Comparison of ENCODE assay signal across 8 cellular contexts in the genomic region with DNA sequence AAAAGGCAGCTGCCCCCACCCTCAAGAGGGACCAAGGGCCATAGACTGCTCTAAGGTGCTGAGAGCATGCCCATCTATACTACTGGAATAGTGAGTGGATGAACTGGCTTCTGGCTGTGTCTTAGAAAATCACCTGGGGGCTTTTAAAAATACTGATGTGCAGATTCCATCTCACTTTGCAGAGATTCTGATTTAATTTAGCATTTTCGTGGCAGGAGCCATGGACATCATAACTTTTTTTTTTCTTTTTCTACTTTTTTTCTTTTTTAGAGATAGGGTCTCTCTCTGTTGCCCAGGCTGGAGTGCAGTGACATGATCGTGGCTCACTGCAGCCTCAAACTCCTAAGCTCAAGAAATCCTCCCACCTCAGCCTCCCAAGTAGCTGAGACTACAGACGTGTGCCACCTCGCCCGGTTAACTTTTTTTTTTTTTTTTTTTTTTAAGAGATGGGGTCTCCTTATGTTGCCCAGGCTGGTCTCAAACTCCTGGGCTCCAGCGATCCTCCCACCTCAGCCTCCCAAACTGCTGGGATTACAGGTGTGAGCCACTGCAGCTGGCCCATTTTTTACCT. TPM values are rescaled to one million over a fixed set of nuclear protein-coding genes. Genes with fewer than 3 reads are reported as not detected.
DNase-seq lines count a peak whose midpoint lies in the region; ATAC-seq and TF ChIP-seq lines count a peak whose summit lies in the region.
"Not testable (repeated sequence)": the region's sequence is repeated elsewhere in the genome, so short reads cannot be mapped to it uniquely, and the experiment has no call there.

No MANE protein-coding gene starts in this region.

- H3K27me3 ChIP-seq in MM.1S (replicated peaks; ENCODE audit: insufficient read depth, low read length); neural progenitor cell; upper lobe of right lung: not testable (repeated sequence)

- peaks cover 38% of the 10 kb centered on the region for H3F3A ChIP-seq in MM.1S (ENCODE audit: insufficient read depth, low read length)
- peaks cover 11% of the 10 kb centered on the region for H3F3A ChIP-seq in neural progenitor cell (ENCODE audit: low read depth)

- not testable (repeated sequence) for H3K27ac ChIP-seq in MM.1S (ENCODE audit: low read length); neural progenitor cell
- H3K27ac ChIP-seq in VCaP (peak overlapping the region; percentile 95), upper lobe of right lung (peak overlapping the region; percentile 86)

- not testable (repeated sequence) for H3K4me3 ChIP-seq in MM.1S (ENCODE audit: low read length); neural progenitor cell
- H3K4me3 ChIP-seq in upper lobe of right lung = peak overlapping the region; percentile 87

- BruUV-seq in Calu3 (replicated peaks; lab: Mats Ljungman, UMichigan) = TSS peak; percentile 12

- H3K9me2 ChIP-seq in MM.1S (replicated peaks; ENCODE audit: insufficient read depth, low read length) = not testable (repeated sequence)

- not testable (repeated sequence) for DNase-seq in Calu3; MM.1S; central memory CD8-positive, alpha-beta T cell (ENCODE audit: low spot score in 2 of 2); immature natural killer cell; neural progenitor cell (ENCODE audit: low spot score); upper lobe of right lung

- not testable (repeated sequence) for H4K20me1 ChIP-seq in MM.1S (ENCODE audit: insufficient read depth, low read length)
- H4K20me1 ChIP-seq in neural progenitor cell (ENCODE audit: low read depth) = peaks cover 47% of the 10 kb centered on the region

- not testable (repeated sequence) for ATAC-seq in activated T-helper 17 cell treated with anti-CD3 and anti-CD28 coated beads, Interleukin-2, amount 50 U/mL, for 72 hours (replicated peaks); central memory CD8-positive, alpha-beta T cell (replicated peaks; ENCODE audit: extremely low read depth, poor library complexity, severe bottlenecking); upper lobe of right lung

- peaks cover 82% of the 10 kb centered on the region for H3K79me2 ChIP-seq in MM.1S (ENCODE audit: low read length)
- H3K79me2 ChIP-seq in neural progenitor cell (ENCODE audit: low read depth) = peaks cover 49% of the 10 kb centered on the region

- H3K36me3 Mint-ChIP-seq in Calu3 (ENCODE audit: insufficient read depth, unreplicated experiment) = peaks cover 81% of the 10 kb centered on the region
- peaks cover 86% of the 10 kb centered on the region for H3K36me3 Mint-ChIP-seq in activated T-helper 17 cell treated with anti-CD3 and anti-CD28 coated beads, Interleukin-2, amount 50 U/mL, for 72 hours (ENCODE audit: low read depth)
- peaks cover 47% of the 10 kb centered on the region for H3K36me3 Mint-ChIP-seq in central memory CD8-positive, alpha-beta T cell (ENCODE audit: insufficient read depth)
- not testable (repeated sequence) for H3K36me3 Mint-ChIP-seq in immature natural killer cell, neural progenitor cell

- H3K27ac Mint-ChIP-seq in Calu3 (ENCODE audit: unreplicated experiment) (peak overlapping the region; percentile 96), immature natural killer cell (peak overlapping the region; percentile 55 to 98 (median 96))
- H3K27ac Mint-ChIP-seq in activated T-helper 17 cell treated with anti-CD3 and anti-CD28 coated beads, Interleukin-2, amount 50 U/mL, for 72 hours = peak overlapping the region; percentile 52
- H3K27ac Mint-ChIP-seq in central memory CD8-positive, alpha-beta T cell (ENCODE audit: low read depth) = peak overlapping the region; percentile 99
- H3K27ac Mint-ChIP-seq in neural progenitor cell = not testable (repeated sequence)

- not testable (repeated sequence) for TF ChIP-seq CTCF in Calu3 (IDR thresholded peaks at IDR 0.05; ENCODE audit: unreplicated experiment); MM.1S (IDR thresholded peaks at IDR 0.05; ENCODE audit: low read length); VCaP (conservative IDR thresholded peaks at IDR 0.05); neural progenitor cell (IDR thresholded peaks at IDR 0.05); upper lobe of right lung (IDR thresholded peaks at IDR 0.05)

- not testable (repeated sequence) for H3K9ac ChIP-seq in MM.1S (ENCODE audit: low read length); neural progenitor cell

- not testable (repeated sequence) for H3K4me3 Mint-ChIP-seq in Calu3 (ENCODE audit: low read depth, unreplicated experiment)
- H3K4me3 Mint-ChIP-seq in activated T-helper 17 cell treated with anti-CD3 and anti-CD28 coated beads, Interleukin-2, amount 50 U/mL, for 72 hours = peak overlapping the region; percentile 92
- peak overlapping the region; percentile 98 for H3K4me3 Mint-ChIP-seq in central memory CD8-positive, alpha-beta T cell
- H3K4me3 Mint-ChIP-seq in immature natural killer cell (peak overlapping the region; percentile 94 to 96 (median 95)), neural progenitor cell (peak overlapping the region; percentile 85)

- H3K9me3 ChIP-seq in MM.1S (replicated peaks; ENCODE audit: insufficient read depth, low read length); neural progenitor cell (ENCODE audit: low read depth); upper lobe of right lung: not testable (repeated sequence)

- not testable (repeated sequence) for H3K9me3 Mint-ChIP-seq in Calu3 (ENCODE audit: low read depth, unreplicated experiment); activated T-helper 17 cell treated with anti-CD3 and anti-CD28 coated beads, Interleukin-2, amount 50 U/mL, for 72 hours; central memory CD8-positive, alpha-beta T cell; immature natural killer cell; neural progenitor cell

- H3K36me3 ChIP-seq in MM.1S (replicated peaks; ENCODE audit: insufficient read depth, low read length); neural progenitor cell: not testable (repeated sequence)
- H3K36me3 ChIP-seq in upper lobe of right lung = peaks cover 29% of the 10 kb centered on the region

- CTCF ChIA-PET in Calu3 (lab: Charles Lee) = interaction anchor here (0.6 kb wide), 1 partner anchor 371 kb away, joined by 3 read pairs; no protein-coding TSS in a partner anchor

- H3K4me2 ChIP-seq in MM.1S (ENCODE audit: low read depth, low read length) = peak overlapping the region; percentile 22; the same call in 1 of the 2 replicates
- H3K4me2 ChIP-seq in neural progenitor cell = not testable (repeated sequence)

- H3K4me1 ChIP-seq in MM.1S (ENCODE audit: low read length) = not testable (repeated sequence)
- peaks cover 12% of the 10 kb centered on the region for H3K4me1 ChIP-seq in neural progenitor cell
- peaks cover 23% of the 10 kb centered on the region for H3K4me1 ChIP-seq in upper lobe of right lung

- intact Hi-C loops in Calu3 (cut with micrococcal nuclease; ENCODE audit: unreplicated experiment); upper lobe of right lung (cut with DNase I): not testable (repeated sequence)

- not testable (repeated sequence) for H3K27me3 Mint-ChIP-seq in Calu3 (ENCODE audit: unreplicated experiment); activated T-helper 17 cell treated with anti-CD3 and anti-CD28 coated beads, Interleukin-2, amount 50 U/mL, for 72 hours; central memory CD8-positive, alpha-beta T cell; immature natural killer cell (ENCODE audit: low read depth in 3 of 3); neural progenitor cell (ENCODE audit: insufficient read depth, low read depth)

- H3K4me1 Mint-ChIP-seq in Calu3 (ENCODE audit: low read depth, unreplicated experiment) = peaks cover 16% of the 10 kb centered on the region
- not testable (repeated sequence) for H3K4me1 Mint-ChIP-seq in activated T-helper 17 cell treated with anti-CD3 and anti-CD28 coated beads, Interleukin-2, amount 50 U/mL, for 72 hours
- peaks cover 37% of the 10 kb centered on the region for H3K4me1 Mint-ChIP-seq in central memory CD8-positive, alpha-beta T cell
- H3K4me1 Mint-ChIP-seq in immature natural killer cell = peaks cover 35 to 41% of the 10 kb centered on the region in 2 donors
- peaks cover 18% of the 10 kb centered on the region for H3K4me1 Mint-ChIP-seq in neural progenitor cell

- H2AFZ ChIP-seq in MM.1S (ENCODE audit: low read length); neural progenitor cell (replicated peaks): not testable (repeated sequence)

RNA-seq across cellular contexts. Expression of a gene that starts 4.1 kb away (rescaled TPM):
- 98.3 and 110 TPM in 2 replicates for total RNA-seq in Calu3 (2022)
- total RNA-seq in activated T-helper 17 cell treated with anti-CD3 and anti-CD28 coated beads, Interleukin-2, amount 50 U/mL, for 72 hours = 100 to 1,000 TPM in 1 of 2 donors, 10 to 100 TPM in 1; 75.0 to 103 TPM
- 100 to 1,000 TPM in 1 of 3 donors, 10 to 100 TPM in 2; 36.3 to 116 (median 36.3) TPM for polyA plus RNA-seq in immature natural killer cell
- 14.9 and 22.2 TPM in 2 replicates for total RNA-seq in neural progenitor cell (ENCODE audit: low replicate concordance)
- total RNA-seq in upper lobe of right lung = 58.9 TPM

RNA-seq across cellular contexts. Expression of a gene that starts 33.0 kb away (rescaled TPM):
- total RNA-seq in Calu3 (2022) = 33.7 and 35.0 TPM in 2 replicates
- total RNA-seq in activated T-helper 17 cell treated with anti-CD3 and anti-CD28 coated beads, Interleukin-2, amount 50 U/mL, for 72 hours = 10 to 100 TPM in 1 of 2 donors, 1 to 10 TPM in 1; 6.3 to 14.3 TPM
- polyA plus RNA-seq in immature natural killer cell = 1 to 10 TPM in 2 of 3 donors, not detected in 1; 2.2 to 5.4 TPM
- 18.6 and 40.5 TPM in 2 replicates for total RNA-seq in neural progenitor cell (ENCODE audit: low replicate concordance)
- 14.2 TPM for total RNA-seq in upper lobe of right lung

RNA-seq across cellular contexts. Expression of a gene that starts 33.4 kb away (rescaled TPM):
- total RNA-seq in Calu3 (2022) = 149 and 151 TPM in 2 replicates
- 10 to 100 TPM; 60.7 to 69.9 TPM for total RNA-seq in activated T-helper 17 cell treated with anti-CD3 and anti-CD28 coated beads, Interleukin-2, amount 50 U/mL, for 72 hours
- 10 to 100 TPM in 2 of 3 donors, 1 to 10 TPM in 1; 8.8 to 26.8 (median 10.8) TPM for polyA plus RNA-seq in immature natural killer cell
- total RNA-seq in neural progenitor cell (ENCODE audit: low replicate concordance) = 54.1 and 149 TPM in 2 replicates
- 68.5 TPM for total RNA-seq in upper lobe of right lung

RNA-seq across cellular contexts. Expression of a gene that starts 51.9 kb away (rescaled TPM):
- total RNA-seq in Calu3 (2022) = not detected in 2 replicates
- 1 to 10 TPM in 1 of 2 donors, under 1 TPM in 1; 0.09 to 5.4 TPM for total RNA-seq in activated T-helper 17 cell treated with anti-CD3 and anti-CD28 coated beads, Interleukin-2, amount 50 U/mL, for 72 hours
- not detected for polyA plus RNA-seq in immature natural killer cell
- total RNA-seq in neural progenitor cell (ENCODE audit: low replicate concordance) = 0.75 and 2.2 TPM in 2 replicates
- 10.0 TPM for total RNA-seq in upper lobe of right lung
